Comparison of ENCODE assay signal across 8 cellular contexts in genomic region chr6:36838896-36839818, GRCh38. TPM values are rescaled to one million over a fixed set of nuclear protein-coding genes. Genes with fewer than 3 reads are reported as not detected.
DNase-seq lines count a peak whose midpoint lies in the region; ATAC-seq and TF ChIP-seq lines count a peak whose summit lies in the region.

Gene CPNE5 (minus strand): TSS chr6:36839444. CDS start chr6:36839377, 67 bp downstream.

- DNase-seq in BE2C, result no peak
- DNase-seq in Jurkat, Clone E6-1 (ENCODE audit: low read depth, low spot score), result no peak
- DNase-seq in choroid plexus epithelial cell (ENCODE audit: low read depth), result no peak
- DNase-seq in NCI-H2081 (lab: John Stamatoyannopoulos, UW), result no peak
- DNase-seq in SIG-M5 treated with dmso at 0.1 percent for 504 hours (lab: John Stamatoyannopoulos, UW; ENCODE audit: unreplicated experiment), result no peak
- no peak for DNase-seq in GF-D8 (lab: John Stamatoyannopoulos, UW)

- no peak for ATAC-seq in GM18907 (IDR thresholded peaks at IDR 0.05; ENCODE audit: unreplicated experiment)

- H3K9me3 ChIP-seq in BE2C (no peaks in the 10 kb centered on the region), mucosa of rectum (ENCODE audit: control insufficient read depth in 2 of 2, low read length in 2 of 2) (no peaks in the 10 kb centered on the region)

- H3K36me3 ChIP-seq in BE2C, result no peaks in the 10 kb centered on the region
- H3K36me3 ChIP-seq in mucosa of rectum (ENCODE audit: control insufficient read depth in 2 of 2, insufficient read depth in 2 of 2, low read length in 2 of 2), result no peaks in the 10 kb centered on the region

- no peak within 1 kb of the TSS for H3K27ac ChIP-seq in mucosa of rectum (ENCODE audit: low read depth in 2 of 2, low read length in 2 of 2)

- TF ChIP-seq CTCF in BE2C (IDR thresholded peaks at IDR 0.05; ENCODE audit: low read depth, low read length), result no peak
- no peak for TF ChIP-seq CTCF in choroid plexus epithelial cell (conservative IDR thresholded peaks at IDR 0.05; ENCODE audit: low read depth, low read length)

- H3K4me3 ChIP-seq in BE2C (ENCODE audit: low read depth, low read length) (peak within 1 kb of the TSS; percentile 44), choroid plexus epithelial cell (ENCODE audit: low read depth, low read length) (peak within 1 kb of the TSS; percentile 49), mucosa of rectum (ENCODE audit: low read length in 2 of 2) (peak within 1 kb of the TSS; percentile 26 to 37)
- H3K4me3 ChIP-seq in Jurkat, Clone E6-1 (ENCODE audit: low read length), result peak within 1 kb of the TSS; percentile 33

- H3K27me3 ChIP-seq in BE2C, result peaks cover 5% of the 10 kb centered on the region
- H3K27me3 ChIP-seq in mucosa of rectum (ENCODE audit: control insufficient read depth in 2 of 2, insufficient read depth in 2 of 2, low read length in 2 of 2), result peaks cover 24 to 26% of the 10 kb centered on the region in 2 donors

- H3K4me1 ChIP-seq in BE2C (peaks cover under 1% of the 10 kb centered on the region; the same call in 1 of the 2 replicates), mucosa of rectum (ENCODE audit: control insufficient read depth in 2 of 2, insufficient read depth in 2 of 2, low read length in 2 of 2) (peaks cover 7 to 14% of the 10 kb centered on the region in 2 donors)

- H3K9ac ChIP-seq in mucosa of rectum (ENCODE audit: low read depth in 1 of 2, low read length in 2 of 2), result no peak within 1 kb of the TSS

RNA-seq across cellular contexts. Expression of gene CPNE5, which starts in this region (rescaled TPM):
- polyA plus RNA-seq in BE2C (2012; ENCODE audit: insufficient read depth, insufficient read length, low read depth), result not detected
- polyA plus RNA-seq in Jurkat, Clone E6-1 (2012; ENCODE audit: insufficient read depth, insufficient read length), result not detected
